ENCODE assay signal across 16 cellular contexts in genomic region chr17:13475574-13476223, GRCh38.
"Had no signal": no experiment of that assay in that cellular context is flagged by ENCODE, and none has a peak within 500 bp of the region (broad histone marks: within the 10 kb centered on the region; RNA-seq: fewer than 3 reads in every experiment).

No MANE protein-coding gene starts in this region.

- ATAC-seq: heart left ventricle; left lobe of liver; naive thymus-derived CD4-positive, alpha-beta T cell; sciatic nerve; stimulated activated memory B cell treated with anti-CD40 and anti-IgM and Interleukin-4, amounts not matched to agents 10 μg/mL and 1 μg/mL and 100 μg/mL, for 72 hours; stimulated activated naive CD8-positive, alpha-beta T cell treated with anti-CD3 and anti-CD28 coated beads, Interleukin-15, amount 100 ng/mL, for 72 hours had no signal

- H3K27ac Mint-ChIP-seq: naive thymus-derived CD4-positive, alpha-beta T cell; nephron progenitor cell; stimulated activated memory B cell treated with anti-CD40 and anti-IgM and Interleukin-4, amounts not matched to agents 10 μg/mL and 1 μg/mL and 100 μg/mL, for 72 hours; stimulated activated naive CD8-positive, alpha-beta T cell treated with anti-CD3 and anti-CD28 coated beads, Interleukin-15, amount 100 ng/mL, for 72 hours had no signal

- H3K36me3 Mint-ChIP-seq: stimulated activated memory B cell treated with anti-CD40 and anti-IgM and Interleukin-4, amounts not matched to agents 10 μg/mL and 1 μg/mL and 100 μg/mL, for 72 hours had no signal

- H3K27me3 Mint-ChIP-seq: stimulated activated memory B cell treated with anti-CD40 and anti-IgM and Interleukin-4, amounts not matched to agents 10 μg/mL and 1 μg/mL and 100 μg/mL, for 72 hours had no signal

- DNase-seq: effector CD4-positive, alpha-beta T cell; heart left ventricle; islet precursor cell; mammary epithelial cell; naive thymus-derived CD4-positive, alpha-beta T cell; nephron progenitor cell; posterior cingulate gyrus; spleen; stimulated activated CD4-positive, alpha-beta T cell treated with anti-CD3 and anti-CD28 coated beads, Interleukin-15, amount 100 ng/mL, for 24 hours; stimulated activated CD4-positive, alpha-beta T cell treated with anti-CD3 and anti-CD28 coated beads, Interleukin-1b, Interleukin-23, amount 100 ng/mL, for 48 hours; stimulated activated CD4-positive, alpha-beta T cell treated with anti-CD3 and anti-CD28 coated beads, Interleukin-4, amount 100 ng/mL, for 24 hours; stimulated activated naive CD8-positive, alpha-beta T cell treated with anti-CD3 and anti-CD28 coated beads, Interleukin-15, amount 100 ng/mL, for 72 hours; testis had no signal

- H3K4me1 Mint-ChIP-seq: stimulated activated memory B cell treated with anti-CD40 and anti-IgM and Interleukin-4, amounts not matched to agents 10 μg/mL and 1 μg/mL and 100 μg/mL, for 72 hours; stimulated activated naive CD8-positive, alpha-beta T cell treated with anti-CD3 and anti-CD28 coated beads, Interleukin-15, amount 100 ng/mL, for 72 hours had no signal

- H3K4me3 Mint-ChIP-seq: naive thymus-derived CD4-positive, alpha-beta T cell; nephron progenitor cell; stimulated activated memory B cell treated with anti-CD40 and anti-IgM and Interleukin-4, amounts not matched to agents 10 μg/mL and 1 μg/mL and 100 μg/mL, for 72 hours; stimulated activated naive CD8-positive, alpha-beta T cell treated with anti-CD3 and anti-CD28 coated beads, Interleukin-15, amount 100 ng/mL, for 72 hours had no signal
